8 cellular contexts compared by ENCODE assay signal in the genomic region with DNA sequence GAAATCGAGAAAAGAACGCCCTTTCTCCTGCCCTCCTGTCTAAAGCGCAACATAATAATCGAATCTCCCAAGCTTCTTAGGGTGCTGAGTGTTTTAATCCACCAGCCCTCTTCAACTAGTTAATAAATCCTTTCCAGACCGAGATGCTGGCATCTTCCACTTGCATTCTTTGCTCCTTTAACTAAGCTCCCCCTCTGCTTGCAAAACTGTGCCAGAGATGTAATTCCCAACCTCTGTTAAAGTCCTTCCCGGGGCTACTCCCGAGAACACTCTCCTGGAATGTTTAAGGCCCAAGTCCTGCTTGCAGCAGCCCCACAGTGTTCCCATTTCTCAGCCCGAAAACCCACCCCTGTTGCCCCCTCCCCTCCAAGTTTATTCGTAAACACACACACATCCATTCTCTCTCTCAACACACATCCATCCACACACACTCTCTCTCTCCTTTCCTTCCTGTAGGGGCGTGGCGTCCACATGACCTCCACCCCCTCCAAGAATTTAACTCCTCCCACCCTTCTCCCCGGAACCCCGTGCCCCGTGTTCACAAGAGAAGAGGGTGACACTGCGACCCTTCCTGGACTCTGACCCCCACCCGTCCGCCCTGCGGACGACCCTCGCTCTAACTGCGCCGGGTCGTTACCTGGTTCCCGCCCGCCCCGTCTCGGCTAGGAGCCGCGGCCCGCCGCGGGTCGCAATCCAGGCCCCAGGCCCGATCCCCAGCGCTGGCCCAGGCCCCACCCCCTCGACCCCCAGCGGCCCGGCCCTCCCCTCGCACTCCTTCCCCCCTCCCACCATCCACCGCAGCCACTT. TPM values are rescaled to one million over a fixed set of nuclear protein-coding genes. Genes with fewer than 3 reads are reported as not detected.
DNase-seq lines count a peak whose midpoint lies in the region; ATAC-seq and TF ChIP-seq lines count a peak whose summit lies in the region.

No MANE protein-coding gene starts in this region.

- H3K4me1 ChIP-seq in ectodermal cell (ENCODE audit: control insufficient read depth, insufficient read depth, low read length), result peaks cover 12% of the 10 kb centered on the region
- peaks cover 14 to 17% of the 10 kb centered on the region in 2 donors for H3K4me1 ChIP-seq in lung (ENCODE audit: control insufficient read depth in 2 of 2, insufficient read depth in 2 of 2, low read length in 2 of 2)

- peak overlapping the region; percentile 78 for H3K4me3 Mint-ChIP-seq in activated CD4-positive, alpha-beta T cell treated with anti-CD3 and anti-CD28 coated beads, Interleukin-2, amount 10 ng/mL, durations not matched to agents 24 days and 14 days

- H3K4me3 ChIP-seq in ectodermal cell (ENCODE audit: insufficient read depth, low read depth, low read length) (peak overlapping the region; percentile 82), lung (peak overlapping the region; percentile 71)

- H3K36me3 ChIP-seq in ectodermal cell (ENCODE audit: control insufficient read depth, insufficient read depth, low read length), result no peaks in the 10 kb centered on the region
- H3K36me3 ChIP-seq in lung (ENCODE audit: control insufficient read depth in 2 of 2, insufficient read depth in 2 of 2, low read length in 2 of 2), result peaks cover 0 to 4% of the 10 kb centered on the region in 2 donors

- H3K4me1 Mint-ChIP-seq in activated CD4-positive, alpha-beta T cell treated with anti-CD3 and anti-CD28 coated beads, Interleukin-2, amount 10 ng/mL, durations not matched to agents 24 days and 14 days, result peaks cover 69% of the 10 kb centered on the region

- H3K36me3 Mint-ChIP-seq in activated CD4-positive, alpha-beta T cell treated with anti-CD3 and anti-CD28 coated beads, Interleukin-2, amount 10 ng/mL, durations not matched to agents 24 days and 14 days (ENCODE audit: low read depth), result peaks cover 26% of the 10 kb centered on the region

- no peaks in the 10 kb centered on the region for H3K27me3 Mint-ChIP-seq in activated CD4-positive, alpha-beta T cell treated with anti-CD3 and anti-CD28 coated beads, Interleukin-2, amount 10 ng/mL, durations not matched to agents 24 days and 14 days

- H3K9me3 ChIP-seq in ectodermal cell (ENCODE audit: control insufficient read depth, low read length) (no peaks in the 10 kb centered on the region), lung (ENCODE audit: control insufficient read depth in 2 of 2, insufficient read depth in 1 of 2, low read length in 1 of 2) (no peaks in the 10 kb centered on the region)

- TF ChIP-seq CTCF in lung (IDR thresholded peaks at IDR 0.05; ENCODE audit: control extremely low read depth, extremely low read depth), result no peak

- peak; percentile 59 for ATAC-seq in GM19395 (IDR thresholded peaks at IDR 0.05; ENCODE audit: unreplicated experiment)
- peak; percentile 35 for ATAC-seq in HG03469 (IDR thresholded peaks at IDR 0.05; ENCODE audit: unreplicated experiment)
- peak; percentile 88 for ATAC-seq in lung (ENCODE audit: insufficient read depth, low FRiP score)

- peak; percentile 84 for DNase-seq in CD1c-positive myeloid dendritic cell (ENCODE audit: extremely low spot score)
- DNase-seq in NCI-H526 (lab: John Stamatoyannopoulos, UW), result peak; percentile 41 to 92
- DNase-seq in activated CD4-positive, alpha-beta T cell treated with anti-CD3 and anti-CD28 coated beads, Interleukin-2, amount 10 ng/mL, durations not matched to agents 24 days and 14 days, result peak; percentile 97
- peak; percentile 90 for DNase-seq in lung (ENCODE audit: low spot score)
- DNase-seq in stimulated activated CD4-positive, alpha-beta T cell treated with anti-CD3 and anti-CD28 coated beads, TNF-alpha, amount 100 ng/mL, for 24 hours (ENCODE audit: low read depth in 3 of 3), result peak; percentile 72 to 79 (median 79)

- whole genome bisulfite sequencing in ectodermal cell, 2 experiments, result 9 to 10% methylated on average over 38 to 40 of the region's 40 CpGs
- WGBS in lung, 2 donors, result 3 to 5% methylated on average over 38 to 40 of the region's 40 CpGs

- H3K27ac ChIP-seq in ectodermal cell (ENCODE audit: insufficient read depth, low read depth, low read length, poor library complexity, severe bottlenecking), result peak overlapping the region; percentile 95
- peak overlapping the region; percentile 99 for H3K27ac ChIP-seq in lung (ENCODE audit: low read depth in 1 of 2, low read length in 1 of 2)

- intact Hi-C loops in activated CD4-positive, alpha-beta T cell treated with anti-CD3 and anti-CD28 coated beads, Interleukin-2, amount 10 ng/mL, durations not matched to agents 24 days and 14 days (cut with micrococcal nuclease), result loop anchor here (1.0 to 10.0 kb wide), 7 partner anchors 7 to 1185 kb away; a partner anchor contains a TSS

- H3K27ac Mint-ChIP-seq in activated CD4-positive, alpha-beta T cell treated with anti-CD3 and anti-CD28 coated beads, Interleukin-2, amount 10 ng/mL, durations not matched to agents 24 days and 14 days, result peak overlapping the region; percentile 99

- H3K27me3 ChIP-seq in ectodermal cell (ENCODE audit: control insufficient read depth, insufficient read depth, low read length, poor library complexity, severe bottlenecking) (no peaks in the 10 kb centered on the region), lung (ENCODE audit: control insufficient read depth, insufficient read depth) (no peaks in the 10 kb centered on the region)

- no peaks in the 10 kb centered on the region for H3K9me3 Mint-ChIP-seq in activated CD4-positive, alpha-beta T cell treated with anti-CD3 and anti-CD28 coated beads, Interleukin-2, amount 10 ng/mL, durations not matched to agents 24 days and 14 days

RNA-seq across cellular contexts. Expression of a gene that starts 7.0 kb away (rescaled TPM):
- 119 and 122 TPM in 2 replicates for total RNA-seq in activated CD4-positive, alpha-beta T cell treated with anti-CD3 and anti-CD28 coated beads, Interleukin-2, amount 10 ng/mL, durations not matched to agents 24 days and 14 days
- 80.0 TPM for polyA plus RNA-seq in ectodermal cell (2013, experiment 1 of 4)
- polyA plus RNA-seq in ectodermal cell (2013, experiment 2 of 4), result 82.0 TPM
- 50.9 TPM for polyA plus RNA-seq in ectodermal cell (2013, experiment 3 of 4)
- polyA plus RNA-seq in ectodermal cell (2013, experiment 4 of 4), result 56.3 TPM
- total RNA-seq in lung, result 100 to 1,000 TPM; 117 to 274 TPM
- 100 to 1,000 TPM; 149 to 415 TPM for polyA plus RNA-seq in lung

RNA-seq across cellular contexts. Expression of a gene that starts 51.5 kb away (rescaled TPM):
- total RNA-seq in activated CD4-positive, alpha-beta T cell treated with anti-CD3 and anti-CD28 coated beads, Interleukin-2, amount 10 ng/mL, durations not matched to agents 24 days and 14 days, result 26.7 and 28.0 TPM in 2 replicates
- 49.8 TPM for polyA plus RNA-seq in ectodermal cell (2013, experiment 1 of 4)
- polyA plus RNA-seq in ectodermal cell (2013, experiment 2 of 4), result 49.1 TPM
- 41.8 TPM for polyA plus RNA-seq in ectodermal cell (2013, experiment 3 of 4)
- 55.1 TPM for polyA plus RNA-seq in ectodermal cell (2013, experiment 4 of 4)
- 10 to 100 TPM; 18.1 to 31.2 TPM for total RNA-seq in lung
- 10 to 100 TPM in 1 of 2 donors, 1 to 10 TPM in 1; 9.6 to 21.9 TPM for polyA plus RNA-seq in lung

Comparison
In these comparisons a context has a peak if more than half of its experiments do, and no peak if none do; other contexts are left out.
1. Peak in every context shown above with its lines: DNase-seq, ATAC-seq, H3K4me3 ChIP-seq and H3K27ac ChIP-seq.
2. ATAC-seq: peak in every context shown above with its lines; median percentile 88 in lung; 59 in GM19395; 35 in HG03469.